18 cellular contexts compared by ENCODE assay signal in the genomic region with DNA sequence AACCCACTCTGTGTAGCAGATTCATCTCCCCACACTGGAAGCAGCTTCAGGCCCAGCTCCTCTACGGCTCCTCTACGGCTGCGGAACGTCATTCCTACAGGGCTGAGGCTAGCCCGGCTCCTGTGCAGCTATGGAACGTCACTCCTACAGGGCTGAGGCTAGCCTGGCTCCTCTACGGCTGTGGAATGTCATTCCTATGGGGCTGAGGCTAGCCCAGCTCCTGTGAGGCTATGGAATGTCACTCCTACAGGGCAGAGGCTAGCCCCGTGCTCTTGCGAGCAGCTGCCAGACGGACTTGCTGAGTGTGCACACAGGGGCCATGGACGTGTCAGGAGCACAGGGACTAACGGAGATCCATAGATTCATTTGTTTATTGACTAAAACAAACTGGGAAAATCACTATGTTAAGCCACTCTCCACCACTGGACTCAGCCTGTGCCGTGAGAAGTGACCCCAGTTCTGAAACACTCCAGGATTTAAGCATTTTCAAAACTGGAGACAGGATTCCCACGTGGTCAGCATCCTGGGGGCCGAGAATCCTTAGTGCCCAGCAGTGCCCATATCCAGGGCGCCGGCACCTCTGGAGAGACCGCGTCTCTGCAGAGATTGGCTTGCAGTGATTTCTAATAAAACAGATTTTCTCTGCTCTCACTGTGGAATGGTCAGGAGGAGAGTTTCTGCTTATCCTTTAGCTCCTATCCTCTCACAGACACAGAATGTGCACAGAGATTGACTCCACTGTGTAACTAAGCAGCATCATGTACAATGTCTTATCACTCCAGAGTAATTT.
DNase-seq lines count a peak whose midpoint lies in the region; ATAC-seq and FAIRE-seq lines count a peak whose summit lies in the region.
"Had no signal": no experiment of that assay in that cellular context is flagged by ENCODE, and none has a peak within 500 bp of the region (broad histone marks: within the 10 kb centered on the region; RNA-seq: fewer than 3 reads in every experiment).

No MANE protein-coding gene starts in this region.

- H3K9me3 Mint-ChIP-seq in central memory CD8-positive, alpha-beta T cell, result no peaks in the 10 kb centered on the region

- peak; percentile 80 for FAIRE-seq in HTR-8/SVneo (lab: Jason Lieb, UNC)
- FAIRE-seq: A204.1, D721Med, G401.6, GM12891 had no signal

- H3K27me3 Mint-ChIP-seq in central memory CD8-positive, alpha-beta T cell, result peaks cover 51% of the 10 kb centered on the region

- DNase-seq in HTR-8/SVneo (ENCODE audit: insufficient read length, low spot score), result no peak
- DNase-seq in central memory CD8-positive, alpha-beta T cell (ENCODE audit: low spot score in 2 of 2), result no peak
- peak; percentile 46 for DNase-seq in left kidney (ENCODE audit: low read depth, low spot score)
- no peak for DNase-seq in amygdala (lab: John Stamatoyannopoulos, UW)
- no peak for DNase-seq in activated CD4-positive, alpha-beta T cell treated with anti-CD3 and anti-CD28 coated beads for 4 hours
- DNase-seq in activated T-cell treated with anti-CD3 and anti-CD28 coated beads for 4 hours, result no peak
- DNase-seq: BE2C; CD4-positive, alpha-beta memory T cell; COR-L47; DMS153; DMS79 treated with DMSO at 0.1 percent for 48 hours; EL had no signal

- H3K4me3 Mint-ChIP-seq in central memory CD8-positive, alpha-beta T cell, result no peak overlapping the region
- H3K4me3 Mint-ChIP-seq: CD4-positive, alpha-beta memory T cell had no signal

- H3K27ac Mint-ChIP-seq in central memory CD8-positive, alpha-beta T cell (ENCODE audit: low read depth), result peak overlapping the region; percentile 33
- H3K27ac Mint-ChIP-seq: CD4-positive, alpha-beta memory T cell had no signal

- no peaks in the 10 kb centered on the region for H3K4me1 Mint-ChIP-seq in central memory CD8-positive, alpha-beta T cell
- H3K4me1 Mint-ChIP-seq: CD4-positive, alpha-beta memory T cell had no signal

- H3K36me3 Mint-ChIP-seq in central memory CD8-positive, alpha-beta T cell (ENCODE audit: insufficient read depth), result no peaks in the 10 kb centered on the region
- H3K36me3 Mint-ChIP-seq: CD4-positive, alpha-beta memory T cell had no signal

- no peak for ATAC-seq in central memory CD8-positive, alpha-beta T cell (replicated peaks; ENCODE audit: extremely low read depth, poor library complexity, severe bottlenecking)
- ATAC-seq in GM18858 (IDR thresholded peaks at IDR 0.05; ENCODE audit: unreplicated experiment), result no peak
- ATAC-seq: HCT116 had no signal
